ENCODE assay signal across 1 cellular context in genomic region chr19:40363128-40363527, GRCh38.
A peak's percentile ranks its signal among the peaks of the same experiment; 100 is the strongest.
TF ChIP-seq lines count a peak whose summit lies in the region.

No MANE protein-coding gene starts in this region.

TF ChIP-seq in K562, 482 proteins besides CTCF, POLR2A, EP300 and RAD21 (continued from another document):
- TF ChIP-seq TSHZ1 (CRISPR knock-in tag; IDR thresholded peaks at IDR 0.05) (no peak), KDM2B (CRISPR knock-in tag; IDR thresholded peaks at IDR 0.05) (no peak), ZBTB49 (CRISPR knock-in tag; IDR thresholded peaks at IDR 0.05; ENCODE audit: borderline replicate concordance) (no peak), ASH1L (IDR thresholded peaks at IDR 0.05; ENCODE audit: borderline replicate concordance, low read depth, partially characterized antibody) (no peak), ARID1B (IDR thresholded peaks at IDR 0.05) (peak; percentile 71), XRCC5 (IDR thresholded peaks at IDR 0.05; ENCODE audit: low read depth, low read length) (no peak), ZKSCAN8 (CRISPR knock-in tag; IDR thresholded peaks at IDR 0.05) (no peak), ZNF507 (tag; conservative IDR thresholded peaks at IDR 0.05) (no peak), L3MBTL2 (IDR thresholded peaks at IDR 0.05) (peak; percentile 69; the same call in 1 of the 2 replicates), ZNF354B (CRISPR knock-in tag; IDR thresholded peaks at IDR 0.05) (no peak), ZNF224 (CRISPR knock-in tag; IDR thresholded peaks at IDR 0.05) (no peak), SMARCE1 (IDR thresholded peaks at IDR 0.05) (peak; percentile 81; the same call in 1 of the 2 replicates), BCLAF1 (IDR thresholded peaks at IDR 0.05; ENCODE audit: borderline replicate concordance in 1 of 2, control insufficient read depth in 1 of 2, low read depth in 2 of 2, low read length in 1 of 2) (no peak), KDM1A (IDR thresholded peaks at IDR 0.05) (peak; percentile 78 to 87; a peak in 3 of 4 replicates), PRPF4 (IDR thresholded peaks at IDR 0.05; ENCODE audit: insufficient read depth, low read depth, low read length, poor library complexity, severe bottlenecking) (no peak), HOXB6 (CRISPR knock-in tag; IDR thresholded peaks at IDR 0.05; ENCODE audit: borderline replicate concordance) (no peak), CBFB (CRISPR knock-in tag; IDR thresholded peaks at IDR 0.05) (0 out of 2 replicates have a peak, but pooled peaks have one; percentile 61), HDAC1 (IDR thresholded peaks at IDR 0.05) (peak in 1 of 2 experiments; percentile 72; a peak in 1 of 4 replicates), SIN3A (IDR thresholded peaks at IDR 0.05; ENCODE audit: borderline replicate concordance in 2 of 2, control insufficient read depth in 1 of 2, low read depth in 2 of 2, low read length in 2 of 2) (no peak), ZNF668 (CRISPR knock-in tag; IDR thresholded peaks at IDR 0.05) (no peak), RREB1 (CRISPR knock-in tag; IDR thresholded peaks at IDR 0.05) (no peak), HSF4 (CRISPR knock-in tag; IDR thresholded peaks at IDR 0.05; ENCODE audit: borderline replicate concordance) (no peak), ZNF143 (CRISPR knock-in tag; IDR thresholded peaks at IDR 0.05) (no peak), GABPB1 (CRISPR knock-in tag; IDR thresholded peaks at IDR 0.05) (no peak), MEIS2 (IDR thresholded peaks at IDR 0.05; ENCODE audit: partially characterized antibody) (peak; percentile 14), TAF9B (IDR thresholded peaks at IDR 0.05; ENCODE audit: partially characterized antibody) (no peak), BRF1 (IDR thresholded peaks at IDR 0.05; ENCODE audit: borderline replicate concordance, extremely low read depth, insufficient read length) (no peak), SMARCA4 (IDR thresholded peaks at IDR 0.05) (peak; percentile 84), SFPQ (IDR thresholded peaks at IDR 0.05; ENCODE audit: low read depth, low read length) (no peak), SMARCB1 (IDR thresholded peaks at IDR 0.05; ENCODE audit: insufficient read length, low read depth) (no peak), TFE3 (CRISPR knock-in tag; IDR thresholded peaks at IDR 0.05) (no peak), ZNF175 (CRISPR knock-in tag; IDR thresholded peaks at IDR 0.05; ENCODE audit: low read depth) (no peak), MYBL2 (IDR thresholded peaks at IDR 0.05; ENCODE audit: low read depth) (no peak), MYBL2 (CRISPR knock-in tag; IDR thresholded peaks at IDR 0.05; ENCODE audit: borderline replicate concordance) (no peak), POLR2G (IDR thresholded peaks at IDR 0.05; ENCODE audit: low read depth, low read length) (no peak), CEBPB (tag; IDR thresholded peaks at IDR 0.05) (peak; percentile 36; the same call in 1 of the 2 replicates), E2F8 (IDR thresholded peaks at IDR 0.05; ENCODE audit: low read depth, partially characterized antibody) (no peak)
TF ChIP-seq in K562: peak in this region for 46.
